ENCODE assay signal across 8 cellular contexts in the genomic region with DNA sequence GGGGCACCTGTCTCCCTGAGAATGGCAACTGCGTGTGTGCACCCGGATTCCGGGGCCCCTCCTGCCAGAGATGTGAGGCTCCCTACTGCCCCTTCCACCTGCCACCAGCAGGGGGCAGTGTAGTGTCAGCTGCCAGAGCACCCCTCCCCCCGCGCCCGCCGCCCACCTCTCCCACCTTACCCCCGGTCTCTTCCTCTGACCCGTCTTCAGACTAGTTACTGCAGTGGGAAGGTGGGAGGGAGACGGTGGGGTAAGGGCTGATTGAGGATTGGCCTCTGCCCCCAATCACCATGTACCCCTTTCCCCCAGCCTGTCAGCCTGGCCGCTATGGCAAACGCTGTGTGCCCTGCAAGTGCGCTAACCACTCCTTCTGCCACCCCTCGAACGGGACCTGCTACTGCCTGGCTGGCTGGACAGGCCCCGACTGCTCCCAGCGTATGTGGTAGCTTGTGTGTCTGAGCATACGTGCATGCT. TPM values are rescaled to one million over a fixed set of nuclear protein-coding genes. Genes with fewer than 3 reads are reported as not detected.
DNase-seq lines count a peak whose midpoint lies in the region; ATAC-seq and TF ChIP-seq lines count a peak whose summit lies in the region.

No MANE protein-coding gene starts in this region.

- H3K36me3 ChIP-seq in heart right ventricle, result peaks cover 0 to 100% (median 25%) of the 10 kb centered on the region in 9 donors

- intact Hi-C loops in heart right ventricle (cut with DNase I), result no loop called here

- DNase-seq in NCI-H1417 (lab: John Stamatoyannopoulos, UW), result peak; percentile 56 to 63 (median 60)
- no peak for DNase-seq in NCI-H1417 treated with DMSO at 0.1 percent for 48 hours (lab: John Stamatoyannopoulos, UW)
- peak; percentile 67 to 89 for DNase-seq in NCI-H526 (lab: John Stamatoyannopoulos, UW)
- peak; percentile 41 for DNase-seq in activated T-helper 1 cell treated with Interleukin-2 at 50 U/mL for 16 hours (ENCODE audit: low read depth)
- peak in 1 of 2 donors; percentile 48 for DNase-seq in heart right ventricle
- DNase-seq in stimulated activated CD4-positive, alpha-beta T cell treated with anti-CD3 and anti-CD28 coated beads, Interleukin-2, amount 100 ng/mL, for 48 hours, result peak; percentile 65 to 71

- ATAC-seq in heart right ventricle (peak in 3 of 8 donors; percentile 35 to 54 (median 39)), GM18511 (IDR thresholded peaks at IDR 0.05; ENCODE audit: unreplicated experiment) (no peak), GM21526 (IDR thresholded peaks at IDR 0.05; ENCODE audit: low FRiP score, unreplicated experiment) (no peak)

- H3K9me3 ChIP-seq in heart right ventricle, result no peaks in the 10 kb centered on the region

- 50 to 53% methylated on average over 18 of the region's 18 CpGs for WGBS in heart right ventricle, 2 donors

- H3K27ac ChIP-seq in heart right ventricle, result no peak overlapping the region

- peaks cover 0 to 21% (median 0%) of the 10 kb centered on the region in 7 donors for H3K27me3 ChIP-seq in heart right ventricle

- H3K4me3 ChIP-seq in heart right ventricle, result no peak overlapping the region

- peak; percentile 69 to 90 (median 79) for TF ChIP-seq CTCF in heart right ventricle (IDR thresholded peaks at IDR 0.05)

- H3K4me1 ChIP-seq in heart right ventricle, result peaks cover 0 to 45% (median 29%) of the 10 kb centered on the region in 9 donors

RNA-seq across cellular contexts. Expression of a gene that starts 10.1 kb away (rescaled TPM):
- total RNA-seq in heart right ventricle, result under 1 TPM in 3 of 10 donors, not detected in 7; 0.15 to 0.38 (median 0.35) TPM
- under 1 TPM; 0.06 to 0.51 TPM for polyA plus RNA-seq in heart right ventricle

RNA-seq across cellular contexts. Expression of a gene that starts 16.8 kb away (rescaled TPM):
- 10 to 100 TPM in 2 of 10 donors, 1 to 10 TPM in 8; 3.8 to 12.4 (median 7.1) TPM for total RNA-seq in heart right ventricle
- polyA plus RNA-seq in heart right ventricle, result 10 to 100 TPM in 1 of 2 donors, 1 to 10 TPM in 1; 6.2 to 13.7 TPM

RNA-seq across cellular contexts. Expression of a gene that starts 49.7 kb away (rescaled TPM):
- 1 to 10 TPM in 4 of 10 donors, under 1 TPM in 6; 0.15 to 3.7 (median 0.69) TPM for total RNA-seq in heart right ventricle
- 1 to 10 TPM in 1 of 2 donors, under 1 TPM in 1; 0.28 to 1.5 TPM for polyA plus RNA-seq in heart right ventricle

RNA-seq across cellular contexts. Expression of a gene that starts 51.4 kb away (rescaled TPM):
- under 1 TPM; 0.04 to 0.20 (median 0.07) TPM for total RNA-seq in heart right ventricle
- polyA plus RNA-seq in heart right ventricle, result under 1 TPM; 0.01 to 0.80 TPM
